ENCODE assay signal across 1 cellular context in the genomic region with DNA sequence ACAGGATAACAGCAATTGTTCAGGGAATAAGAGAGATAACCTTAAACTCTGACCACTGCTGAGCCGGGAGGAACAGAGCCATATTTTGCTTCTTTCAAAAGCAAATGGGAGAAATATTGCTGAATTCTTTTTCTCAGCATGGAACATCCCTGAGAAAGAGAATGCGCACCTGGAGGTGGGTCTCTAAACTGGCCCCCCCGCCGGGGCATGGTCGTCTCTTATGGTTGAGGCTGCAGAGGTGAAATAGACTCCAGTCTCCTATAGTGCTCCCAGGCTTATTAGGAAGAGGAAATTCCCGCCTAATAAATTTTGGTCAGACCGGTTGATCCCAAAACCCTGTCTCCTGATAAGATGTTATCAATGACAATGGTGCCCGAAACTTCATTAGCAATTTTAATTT. TPM values are rescaled to one million over a fixed set of nuclear protein-coding genes. Genes with fewer than 3 reads are reported as not detected.
"Had no signal": no experiment of that assay in that cellular context is flagged by ENCODE, and none has a peak within 500 bp of the region (broad histone marks: within the 10 kb centered on the region; RNA-seq: fewer than 3 reads in every experiment).

No MANE protein-coding gene starts in this region.

RNA-seq across cellular contexts. Expression of gene MACROH2A2, which starts 10.9 kb away (rescaled TPM):
- total RNA-seq: lung microvascular endothelial cell had no signal
